14 cellular contexts compared by ENCODE assay signal in genomic region chr16:70689970-70690905, GRCh38. TPM values are rescaled to one million over a fixed set of nuclear protein-coding genes. Genes with fewer than 3 reads are reported as not detected.
A peak's percentile ranks its signal among the peaks of the same experiment; 100 is the strongest.
DNase-seq lines count a peak whose midpoint lies in the region; ATAC-seq, FAIRE-seq and TF ChIP-seq lines count a peak whose summit lies in the region.
"Had no signal": no experiment of that assay in that cellular context is flagged by ENCODE, and none has a peak within 500 bp of the region (broad histone marks: within the 10 kb centered on the region; RNA-seq: fewer than 3 reads in every experiment).

No MANE protein-coding gene starts in this region.

- peak overlapping the region in 7 of 11 experiments; percentile 82 to 97 (median 93); a peak in 10 of 22 replicates for H3K4me2 ChIP-seq in BLaER1 treated with 17β-estradiol and CSF1 and Interleukin-3, amounts not matched to agents 10 nM and 100 nM
- no peak overlapping the region for H3K4me2 ChIP-seq in skeletal muscle satellite cell (ENCODE audit: low read length)

- no peaks in the 10 kb centered on the region for H3K27me3 ChIP-seq in BLaER1 treated with 17β-estradiol and CSF1 and Interleukin-3, amounts not matched to agents 10 nM and 100 nM
- H3K27me3 ChIP-seq in adipocyte (replicated peaks; ENCODE audit: control insufficient read depth, insufficient read depth, low read length): no peaks in the 10 kb centered on the region
- no peaks in the 10 kb centered on the region for H3K27me3 ChIP-seq in skeletal muscle satellite cell (ENCODE audit: control insufficient read depth, insufficient read depth, low read length)

- intact Hi-C loops in kidney (cut with DNase I): no loop called here

- H3K36me3 ChIP-seq in BLaER1 treated with 17β-estradiol and CSF1 and Interleukin-3, amounts not matched to agents 10 nM and 100 nM: peaks cover 0 to 64% (median 0%) of the 10 kb centered on the region in 11 experiments; a peak in 7 of 22 replicates
- H3K36me3 ChIP-seq in adipocyte (ENCODE audit: control insufficient read depth, insufficient read depth, low read length, severe bottlenecking): no peaks in the 10 kb centered on the region
- H3K36me3 ChIP-seq in kidney (ENCODE audit: control insufficient read depth in 1 of 2, insufficient read depth in 2 of 2, low read length in 2 of 2): no peaks in the 10 kb centered on the region
- no peaks in the 10 kb centered on the region for H3K36me3 ChIP-seq in skeletal muscle satellite cell (ENCODE audit: insufficient read depth, low read length)

- peak overlapping the region in 2 of 11 experiments; percentile 47 to 64; a peak in 2 of 22 replicates for H3K9ac ChIP-seq in BLaER1 treated with 17β-estradiol and CSF1 and Interleukin-3, amounts not matched to agents 10 nM and 100 nM
- H3K9ac ChIP-seq in adipocyte (ENCODE audit: low read length): peak overlapping the region; percentile 56
- H3K9ac ChIP-seq in kidney (ENCODE audit: low read length in 2 of 2): no peak overlapping the region
- H3K9ac ChIP-seq in skeletal muscle satellite cell (ENCODE audit: low read depth, low read length): peak overlapping the region; percentile 71

- FAIRE-seq in kidney (lab: Jason Lieb, UNC): no peak

- TF ChIP-seq CTCF in kidney (IDR thresholded peaks at IDR 0.05; ENCODE audit: borderline replicate concordance, extremely low read depth, insufficient read depth): no peak

- DNase-seq in adipocyte (ENCODE audit: low read depth) (peak; percentile 66), kidney (peak; percentile 70), foreskin melanocyte (no peak), superior temporal gyrus (ENCODE audit: extremely low spot score) (no peak), SKM-1 treated with dmso at 0.1 percent for 144 hours (lab: John Stamatoyannopoulos, UW; ENCODE audit: unreplicated experiment) (no peak)
- DNase-seq: activated CD4-positive, alpha-beta T cell treated with anti-CD3 and anti-CD28 coated beads, Interleukin-2, amount 50 U/mL, for 1 hour; activated gamma-delta T cell; EL; stimulated activated naive B cell treated with anti-CD40 and anti-IgM and Interleukin-4, amounts not matched to agents 10 μg/mL and 1 μg/mL and 100 μg/mL, for 72 hours had no signal

- H3K27ac ChIP-seq in BLaER1 treated with 17β-estradiol and CSF1 and Interleukin-3, amounts not matched to agents 10 nM and 100 nM: 0 out of 22 replicates have a peak overlapping the region, but pooled peaks of 1 of the 11 experiments have one; percentile 45
- peak overlapping the region; percentile 24 to 32 for H3K27ac ChIP-seq in kidney (ENCODE audit: low read depth in 2 of 2, low read length in 2 of 2)
- H3K27ac ChIP-seq: SK-N-MC had no signal

- no peak for ATAC-seq in HG03045 (IDR thresholded peaks at IDR 0.05; ENCODE audit: unreplicated experiment)
- ATAC-seq: stimulated activated naive B cell treated with anti-CD40 and anti-IgM and Interleukin-4, amounts not matched to agents 10 μg/mL and 1 μg/mL and 100 μg/mL, for 72 hours had no signal

- no peak overlapping the region for H3K4me3 ChIP-seq in BLaER1 treated with 17β-estradiol and CSF1 and Interleukin-3, amounts not matched to agents 10 nM and 100 nM
- H3K4me3 ChIP-seq in adipocyte (ENCODE audit: low read length) (no peak overlapping the region), kidney (ENCODE audit: low read length in 2 of 2) (no peak overlapping the region), skeletal muscle satellite cell (ENCODE audit: low read length) (no peak overlapping the region)
- H3K4me3 ChIP-seq: SK-N-MC had no signal

- H4K20me1 ChIP-seq in BLaER1 treated with 17β-estradiol and CSF1 and Interleukin-3, amounts not matched to agents 10 nM and 100 nM: peaks cover 0 to 92% (median 7%) of the 10 kb centered on the region in 11 experiments; a peak in 10 of 22 replicates

- no peaks in the 10 kb centered on the region for H3K9me3 ChIP-seq in BLaER1 treated with 17β-estradiol and CSF1 and Interleukin-3, amounts not matched to agents 10 nM and 100 nM (replicated peaks in 1 of 11)
- H3K9me3 ChIP-seq in adipocyte (ENCODE audit: control insufficient read depth, low read length) (no peaks in the 10 kb centered on the region), kidney (ENCODE audit: control insufficient read depth in 1 of 2, low read length in 2 of 2) (no peaks in the 10 kb centered on the region), skeletal muscle satellite cell (replicated peaks; ENCODE audit: low read length) (no peaks in the 10 kb centered on the region)

- H3K4me1 ChIP-seq in BLaER1 treated with 17β-estradiol and CSF1 and Interleukin-3, amounts not matched to agents 10 nM and 100 nM: peaks cover 11 to 92% (median 82%) of the 10 kb centered on the region in 10 experiments; a peak in 18 of 20 replicates
- H3K4me1 ChIP-seq in adipocyte (ENCODE audit: control insufficient read depth, insufficient read depth, low read length) (peaks cover 80% of the 10 kb centered on the region), kidney (ENCODE audit: control insufficient read depth in 1 of 2, insufficient read depth in 1 of 2, low read depth in 1 of 2, low read length in 2 of 2) (peaks cover 14 to 65% of the 10 kb centered on the region in 2 donors), skeletal muscle satellite cell (ENCODE audit: control insufficient read depth, insufficient read depth, low read length) (peaks cover 92% of the 10 kb centered on the region)

RNA-seq across cellular contexts. Expression of gene MTSS2, which starts 4.4 kb away (rescaled TPM):
- 33.0 TPM for total RNA-seq in kidney
- polyA plus RNA-seq in kidney (ENCODE audit: insufficient read depth, low read depth, low replicate concordance): 19.2 TPM
- 17.0 and 25.6 TPM in 2 replicates for total RNA-seq in skeletal muscle satellite cell (2012; rRNA removed)

RNA-seq across cellular contexts. Expression of gene IL34, which starts 43.9 kb away (rescaled TPM):
- 7.4 TPM for total RNA-seq in kidney
- polyA plus RNA-seq in kidney (ENCODE audit: insufficient read depth, low read depth, low replicate concordance): 5.9 TPM
- 0.51 and 1.5 TPM in 2 replicates for total RNA-seq in skeletal muscle satellite cell (2012; rRNA removed)
- total RNA-seq: NCI-H460 had no signal

Comparison
In these comparisons a context has a peak if more than half of its experiments do, and no peak if none do; other contexts are left out.
1. H3K9ac ChIP-seq: peak in adipocyte (single experiment) and skeletal muscle satellite cell (single experiment); none in kidney (0 of 2).
2. DNase-seq: peak in adipocyte (single experiment) and kidney (single experiment); none in foreskin melanocyte (single experiment), superior temporal gyrus (single experiment) and SKM-1 treated with dmso at 0.1 percent for 144 hours (single experiment).